In the genomic region with DNA sequence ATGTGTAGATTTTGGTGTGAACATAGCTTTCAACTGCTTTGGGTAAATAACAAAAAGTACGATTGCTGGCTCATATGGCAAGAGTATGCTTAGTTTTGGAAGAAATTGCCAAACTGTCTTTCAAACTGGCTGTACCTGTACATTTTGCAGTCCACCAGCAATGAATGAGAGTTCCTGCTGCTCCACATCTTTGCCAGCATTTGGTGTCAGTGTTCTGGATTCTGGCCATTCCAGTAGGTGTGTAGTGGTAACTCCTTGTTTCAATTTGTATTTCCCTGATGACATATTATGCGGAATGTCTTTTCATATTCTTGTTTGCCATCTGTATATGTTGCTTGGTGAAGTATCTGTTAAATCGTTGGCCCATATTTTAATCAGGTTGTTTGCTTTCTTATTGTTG, we compare ENCODE assay signal across 29 cellular contexts. TPM values are rescaled to one million over a fixed set of nuclear protein-coding genes. Genes with fewer than 3 reads are reported as not detected.
DNase-seq lines count a peak whose midpoint lies in the region; ATAC-seq, FAIRE-seq and TF ChIP-seq lines count a peak whose summit lies in the region.
"Had no signal": no experiment of that assay in that cellular context is flagged by ENCODE, and none has a peak within 500 bp of the region (broad histone marks: within the 10 kb centered on the region; RNA-seq: fewer than 3 reads in every experiment).

No MANE protein-coding gene starts in this region.

- H3K79me2 ChIP-seq in GM12878 (ENCODE audit: control insufficient read depth, insufficient read depth, low read length) = no peaks in the 10 kb centered on the region

- BruUV-seq in GM12878 (replicated peaks; lab: Mats Ljungman, UMichigan) = no TSS peak

- 42% methylated on average over 3 of the region's 3 CpGs for WGBS in GM12878 (ENCODE audit: insufficient coverage, insufficient replicate concordance, low lambda C conversion rate, missing lambda C conversion rate)
- WGBS in liver = 39% methylated on average over 3 of the region's 3 CpGs
- 51 to 53% methylated on average over 3 of the region's 3 CpGs for WGBS in pancreas, 2 donors

- no peak overlapping the region for H3K27ac ChIP-seq in GM12878 (ENCODE audit: control insufficient read depth, insufficient read depth)
- H3K27ac ChIP-seq in liver (ENCODE audit: low read depth in 1 of 2, low read length in 2 of 2) = peak overlapping the region; percentile 1 to 69
- no peak overlapping the region for H3K27ac ChIP-seq in pancreas
- H3K27ac ChIP-seq: 22Rv1, A549, BLaER1 had no signal

- no peak overlapping the region for H2AFZ ChIP-seq in GM12878 (ENCODE audit: control insufficient read depth, low read depth, low read length)

- no peaks in the 10 kb centered on the region for H3K9me3 ChIP-seq in GM12878 (replicated peaks; ENCODE audit: control insufficient read depth, insufficient read depth, low read length)
- H3K9me3 ChIP-seq in liver (ENCODE audit: control insufficient read depth in 4 of 4, low read length in 3 of 4) = no peaks in the 10 kb centered on the region
- no peaks in the 10 kb centered on the region for H3K9me3 ChIP-seq in pancreas
- H3K9me3 ChIP-seq: A549, BE2C, BLaER1 had no signal

- intact Hi-C loops in GM12878 (cut with micrococcal nuclease; ENCODE audit: unreplicated experiment) = no loop called here
- intact Hi-C loops in pancreas (cut with DNase I) = no loop called here

- in situ Hi-C loops in GM12878 (cut with MboI) = no loop called here

- H3K36me3 ChIP-seq in GM12878 (ENCODE audit: control insufficient read depth in 2 of 2, insufficient read depth in 2 of 2, low read length in 1 of 2) (no peaks in the 10 kb centered on the region), liver (ENCODE audit: control insufficient read depth in 4 of 4, insufficient read depth in 3 of 4, low read depth in 1 of 4, low read length in 3 of 4) (no peaks in the 10 kb centered on the region), pancreas (no peaks in the 10 kb centered on the region)
- H3K36me3 ChIP-seq: BE2C, BLaER1 had no signal

- RAD21 ChIA-PET in GM12878 (lab: Charles Lee; ENCODE audit: unreplicated experiment) = no interaction called here

- POLR2A ChIA-PET in GM12878 (lab: Charles Lee) = no interaction called here

- no peaks in the 10 kb centered on the region for H4K20me1 ChIP-seq in GM12878 (ENCODE audit: control insufficient read depth, insufficient read depth)
- H4K20me1 ChIP-seq: BLaER1 had no signal

- FAIRE-seq in GM12878 (lab: Jason Lieb, UNC) (peak; percentile 64), pancreas (lab: Jason Lieb, UNC) (no peak)
- FAIRE-seq: A549, GM12891, GM19239 had no signal

- H3K4me1 ChIP-seq in GM12878 (ENCODE audit: control insufficient read depth, insufficient read depth, low read length) (no peaks in the 10 kb centered on the region), liver (ENCODE audit: control insufficient read depth in 4 of 4, insufficient read depth in 4 of 4, low read length in 3 of 4) (peaks cover 2 to 52% (median 24%) of the 10 kb centered on the region in 4 donors), pancreas (no peaks in the 10 kb centered on the region)
- H3K4me1 ChIP-seq: A549, BE2C, BLaER1 had no signal

- H3K4me2 ChIP-seq in GM12878 (ENCODE audit: control insufficient read depth, insufficient read depth) = no peak overlapping the region
- H3K4me2 ChIP-seq: A549, BLaER1 had no signal

- no peak for TF ChIP-seq POLR2A in GM12878 (IDR thresholded peaks at IDR 0.05; ENCODE audit: low read depth, low read length)

- H3K4me3 ChIP-seq in GM12878 = no peak overlapping the region
- no peak overlapping the region for H3K4me3 ChIP-seq in liver (ENCODE audit: low read depth in 1 of 3, low read length in 3 of 3)
- H3K4me3 ChIP-seq in pancreas = no peak overlapping the region
- H3K4me3 ChIP-seq: A549, BLaER1 had no signal

- no peak for ATAC-seq in GM12878
- peak; percentile 72 for ATAC-seq in left lobe of liver
- ATAC-seq in pancreas = peak in 3 of 4 donors; percentile 25 to 69 (median 52)
- ATAC-seq: A549 had no signal

- H3K27me3 ChIP-seq in GM12878 (replicated peaks in 1 of 2; ENCODE audit: control insufficient read depth in 2 of 2, insufficient read depth in 2 of 2, low read length in 1 of 2) (no peaks in the 10 kb centered on the region), liver (ENCODE audit: control insufficient read depth in 4 of 4, insufficient read depth in 4 of 4, low read length in 3 of 4) (no peaks in the 10 kb centered on the region), pancreas (no peaks in the 10 kb centered on the region)
- H3K27me3 ChIP-seq: BE2C, BLaER1 had no signal

- no peak for TF ChIP-seq EP300 in GM12878 (IDR thresholded peaks at IDR 0.05; ENCODE audit: borderline replicate concordance in 1 of 2, control insufficient read depth in 1 of 2, low read depth in 2 of 2, low read length in 2 of 2)

- H3K9ac ChIP-seq in GM12878 (ENCODE audit: control insufficient read depth, insufficient read depth, low read length) (no peak overlapping the region), liver (ENCODE audit: low read depth in 1 of 2, low read length in 2 of 2) (peak overlapping the region; percentile 38 to 50)
- H3K9ac ChIP-seq: BLaER1 had no signal

- TF ChIP-seq CTCF in GM12878 (IDR thresholded peaks at IDR 0.05 in 2 of 3, conservative IDR thresholded peaks at IDR 0.05 in 1 of 3; ENCODE audit: control insufficient read depth in 2 of 3, extremely low read depth in 1 of 3, insufficient read depth in 1 of 3, low read depth in 3 of 3, low read length in 3 of 3) (no peak), liver (IDR thresholded peaks at IDR 0.05; ENCODE audit: low read depth, low read length, missing input control) (no peak), pancreas (IDR thresholded peaks at IDR 0.05) (no peak)

- DNase-seq in GM12878 (ENCODE audit: low read depth, low spot score) (no peak), left lobe of liver (ENCODE audit: low spot score) (peak; percentile 60), pancreas (peak in 1 of 6 donors; percentile 17), hepatic stellate cell (ENCODE audit: low spot score) (no peak), GM19240 (ENCODE audit: insufficient read length, low spot score) (no peak), AG08395 (ENCODE audit: low spot score) (no peak)
- DNase-seq: BE2C; C1 segment of cervical spinal cord; CD4-positive, alpha-beta memory T cell; CD4-positive, CD25-positive, alpha-beta regulatory T cell; CD8-positive, alpha-beta memory T cell; COR-L47; DMS 273 treated with DMSO at 0.1 percent for 48 hours; DMS153; DMS53; DMS79; DND-41; EL; GDM1 had no signal

- SMC1A ChIA-PET in GM12878 (lab: Charles Lee; ENCODE audit: uncharacterized antibody, unreplicated experiment) = no interaction called here

- TF ChIP-seq RAD21 in GM12878 (IDR thresholded peaks at IDR 0.05; ENCODE audit: insufficient read depth, low read depth, low read length) = no peak
- TF ChIP-seq RAD21 in liver (IDR thresholded peaks at IDR 0.05) = no peak

- CTCF ChIA-PET in GM12878 (lab: Yijun Ruan, JAX) = no interaction called here

TF ChIP-seq in GM12878, 131 proteins besides CTCF, POLR2A, EP300 and RAD21 (continues in another document):
- TF ChIP-seq JUNB (IDR thresholded peaks at IDR 0.05) = no peak
- no peak for TF ChIP-seq ZNF217 (IDR thresholded peaks at IDR 0.05)
- TF ChIP-seq SP1 (IDR thresholded peaks at IDR 0.05; ENCODE audit: low read depth, low read length) = no peak

TF ChIP-seq in liver, 16 proteins besides CTCF, POLR2A, EP300 and RAD21 (continues in another document):
- no peak for TF ChIP-seq JUND (IDR thresholded peaks at IDR 0.05)
- no peak for TF ChIP-seq HNF4G (IDR thresholded peaks at IDR 0.05)
- TF ChIP-seq YY1 (IDR thresholded peaks at IDR 0.05) = peak; percentile 29

RNA-seq across cellular contexts. Expression of gene ALB, which starts 20.6 kb away (rescaled TPM):
- total RNA-seq in GM12878 (2013; cell fraction: nucleolus; rRNA removed) = not detected in 2 replicates
- total RNA-seq in GM12878 (2014; rRNA removed) (not detected in 2 replicates), GM12878 (2014; rRNA removed; fragmentation: Illumina TruSeq; extraction: Trizol) (not detected in 2 replicates), GM12878 (2021) (22.3 and 29.0 TPM in 2 replicates), left lobe of liver (99,767 TPM), liver (over 10,000 TPM; 37,224 to 59,987 TPM), pancreas (1,000 to 10,000 TPM in 1 of 6 donors, 100 to 1,000 TPM in 5; 618 to 1,006 (median 839) TPM)
- polyA plus RNA-seq in GM12878 (2011; ENCODE audit: low read depth) = not detected
- polyA plus RNA-seq in GM12878 (2011; rRNA removed) (0.05 TPM in 1 of 2 replicates, not detected in the other), GM12878 (2014; fragmentation: Illumina TruSeq; extraction: Trizol) (not detected in 2 replicates), GM12878 (2014; fragmentation: Nextera tagmentation; extraction: Ambion mirVana) (not detected), GM12878 (2014; rRNA removed) (not detected in 2 replicates), GM12878 (2016; fragmentation: Nextera tagmentation; extraction: Ambion mirVana) (not detected), liver (over 10,000 TPM; 33,161 to 33,802 TPM), pancreas (100 to 1,000 TPM; 179 to 380 TPM)
- 0.45 and 23.1 TPM in 2 replicates for polyA plus RNA-seq in GM12878 (2011; cell fraction: cytosol; rRNA removed)
- polyA plus RNA-seq in GM12878 (2011; cell fraction: nucleus; rRNA removed) = 0.24 and 0.45 TPM in 2 replicates
- not detected in 2 replicates for polyA plus RNA-seq in GM12878 (2012)
- 0.51 TPM in 1 of 2 replicates, not detected in the other for polyA minus RNA-seq in GM12878 (2011; rRNA and poly(A)+ RNA removed)
- not detected in 2 replicates for polyA minus RNA-seq in GM12878 (2011; cell fraction: cytosol; rRNA and poly(A)+ RNA removed)
- polyA minus RNA-seq in GM12878 (2011; cell fraction: nucleus; rRNA and poly(A)+ RNA removed) = 0.60 TPM in 1 of 2 replicates, not detected in the other
- total RNA-seq: A172; CD4-positive, alpha-beta memory T cell; CD4-positive, CD25-positive, alpha-beta regulatory T cell; CD8-positive, alpha-beta memory T cell; Daoy; G401 had no signal
- polyA plus RNA-seq: CD14-positive monocyte; CD4-positive, alpha-beta memory T cell; CD4-positive, CD25-positive, alpha-beta regulatory T cell; CD8-positive, alpha-beta memory T cell had no signal

RNA-seq across cellular contexts. Expression of gene AFP, which starts 52.6 kb away (rescaled TPM):
- total RNA-seq in GM12878 (2013; cell fraction: nucleolus; rRNA removed) = not detected in 2 replicates
- not detected in 2 replicates for total RNA-seq in GM12878 (2014; rRNA removed)
- total RNA-seq in GM12878 (2014; rRNA removed; fragmentation: Illumina TruSeq; extraction: Trizol) = not detected in 2 replicates
- 0.69 and 0.72 TPM in 2 replicates for total RNA-seq in GM12878 (2021)
- not detected for polyA plus RNA-seq in GM12878 (2011; ENCODE audit: low read depth)
- polyA plus RNA-seq in GM12878 (2011; rRNA removed) = not detected in 2 replicates
- polyA plus RNA-seq in GM12878 (2011; cell fraction: cytosol; rRNA removed) = 0.13 and 0.38 TPM in 2 replicates
- 0.16 TPM in 1 of 2 replicates, not detected in the other for polyA plus RNA-seq in GM12878 (2011; cell fraction: nucleus; rRNA removed)
- not detected in 2 replicates for polyA plus RNA-seq in GM12878 (2012)
- polyA plus RNA-seq in GM12878 (2014; fragmentation: Illumina TruSeq; extraction: Trizol) = not detected in 2 replicates
- not detected for polyA plus RNA-seq in GM12878 (2014; fragmentation: Nextera tagmentation; extraction: Ambion mirVana)
- not detected in 2 replicates for polyA plus RNA-seq in GM12878 (2014; rRNA removed)
- not detected for polyA plus RNA-seq in GM12878 (2016; fragmentation: Nextera tagmentation; extraction: Ambion mirVana)
- not detected in 2 replicates for polyA minus RNA-seq in GM12878 (2011; rRNA and poly(A)+ RNA removed)
- not detected in 2 replicates for polyA minus RNA-seq in GM12878 (2011; cell fraction: cytosol; rRNA and poly(A)+ RNA removed)
- not detected in 2 replicates for polyA minus RNA-seq in GM12878 (2011; cell fraction: nucleus; rRNA and poly(A)+ RNA removed)
- 3.3 TPM for total RNA-seq in left lobe of liver
- total RNA-seq in liver = 1,000 to 10,000 TPM in 1 of 2 donors, 1 to 10 TPM in 1; 1.0 to 3,875 TPM
- polyA plus RNA-seq in liver = 1 to 10 TPM; 2.2 to 9.1 TPM
- total RNA-seq in pancreas = 1 to 10 TPM in 1 of 6 donors, not detected in 5; 1.5 TPM
- under 1 TPM in 1 of 2 donors, not detected in 1; 0.40 TPM for polyA plus RNA-seq in pancreas
- total RNA-seq: CD4-positive, alpha-beta memory T cell; CD4-positive, CD25-positive, alpha-beta regulatory T cell; CD8-positive, alpha-beta memory T cell; G401 had no signal
- polyA plus RNA-seq: CD14-positive monocyte; CD4-positive, alpha-beta memory T cell; CD4-positive, CD25-positive, alpha-beta regulatory T cell; CD8-positive, alpha-beta memory T cell had no signal

Comparison
In these comparisons a context has a peak if more than half of its experiments do, and no peak if none do; other contexts are left out.
1. H3K27ac ChIP-seq: peak in liver (2 of 2); none in GM12878 (single experiment) and pancreas (0 of 4).
2. RNA of gene ALB, which starts 20.6 kb away (total RNA-seq): 99,767 TPM in left lobe of liver (single experiment) and 37,224 to 59,987 TPM in liver; 618 to 1,006 TPM in pancreas and 22.3 to 29.0 TPM in GM12878; every median in the first group is over 10 times any median in the second.